Comparison of ENCODE assay signal across 8 cellular contexts in the genomic region with DNA sequence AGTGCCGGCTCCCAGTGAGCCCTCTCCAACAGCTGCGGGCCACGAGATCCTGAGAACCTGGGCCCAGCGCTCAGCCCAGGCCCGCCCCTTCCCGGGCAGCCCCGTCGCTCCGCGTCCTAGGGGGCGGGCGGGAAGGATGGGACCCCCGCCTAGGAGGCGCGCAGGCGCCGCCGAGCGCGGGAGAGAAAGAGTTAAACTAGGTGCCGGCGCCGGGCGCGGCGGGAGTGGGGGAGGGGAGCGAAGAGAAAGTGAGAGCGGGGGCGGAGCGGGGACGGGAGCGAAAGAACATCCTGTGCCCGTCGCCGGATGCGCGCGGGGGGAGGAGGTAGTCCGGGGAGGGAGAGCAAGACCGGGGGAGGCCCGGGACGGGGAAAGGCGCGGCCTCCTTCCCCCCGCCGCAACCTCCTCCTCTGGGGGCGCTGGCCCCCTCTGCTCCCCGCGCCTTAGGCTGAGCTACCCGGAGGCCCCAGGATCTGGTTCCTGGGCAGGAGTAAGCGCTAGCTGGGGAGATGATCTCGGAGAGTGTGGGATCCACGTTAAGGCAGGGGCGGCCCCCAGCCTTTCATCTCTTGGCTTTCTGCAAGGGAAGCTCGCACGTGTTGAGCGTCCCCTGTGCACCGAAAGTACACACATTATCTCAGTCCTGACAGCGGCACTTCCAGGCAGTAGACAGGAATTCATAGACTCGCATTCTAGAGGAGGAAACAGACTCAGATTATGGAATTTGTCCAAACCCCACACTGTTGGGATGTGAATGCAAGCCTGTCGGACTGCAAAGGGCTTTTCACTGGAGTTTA. TPM values are rescaled to one million over a fixed set of nuclear protein-coding genes. Genes with fewer than 3 reads are reported as not detected.
DNase-seq lines count a peak whose midpoint lies in the region; ATAC-seq, FAIRE-seq and TF ChIP-seq lines count a peak whose summit lies in the region.

No MANE protein-coding gene starts in this region.

- H3K27ac Mint-ChIP-seq in astrocyte (ENCODE audit: unreplicated experiment): peak overlapping the region; percentile 96

- H3K79me2 ChIP-seq in astrocyte (ENCODE audit: insufficient read depth, low read length): no peaks in the 10 kb centered on the region

- peaks cover 24% of the 10 kb centered on the region for H3K27me3 Mint-ChIP-seq in astrocyte (ENCODE audit: low read depth, unreplicated experiment)

- peak overlapping the region; percentile 86 for H3K4me3 Mint-ChIP-seq in astrocyte (ENCODE audit: unreplicated experiment)

- TF ChIP-seq POLR2A in GM10847 (IDR thresholded peaks at IDR 0.05; ENCODE audit: extremely low read depth, insufficient read length): peak; percentile 31

- peak; percentile 86 for ATAC-seq in aorta (ENCODE audit: low FRiP score)

- H4K20me1 ChIP-seq in astrocyte (ENCODE audit: insufficient read depth, low read length): no peaks in the 10 kb centered on the region

- H3K9me3 ChIP-seq in HEK293 (ENCODE audit: control insufficient read depth, insufficient read depth, low read depth, low read length): no peaks in the 10 kb centered on the region
- no peaks in the 10 kb centered on the region for H3K9me3 ChIP-seq in astrocyte (ENCODE audit: insufficient read depth, low read depth, low read length)
- no peaks in the 10 kb centered on the region for H3K9me3 ChIP-seq in aorta (ENCODE audit: control insufficient read depth, low read length)

- 0 to 1% methylated on average over 47 to 61 of the region's 61 CpGs for WGBS in aorta, 2 donors

- peak; percentile 88 for TF ChIP-seq CTCF in HEK293 (tag by site-specific recombination; IDR thresholded peaks at IDR 0.05)
- no peak for TF ChIP-seq CTCF in astrocyte (IDR thresholded peaks at IDR 0.05; ENCODE audit: insufficient read depth, low read depth, low read length)

- no peaks in the 10 kb centered on the region for H3K36me3 Mint-ChIP-seq in astrocyte (ENCODE audit: low read depth, unreplicated experiment)

- H3K4me3 ChIP-seq in HEK293 (ENCODE audit: low read depth, low read length) (peak overlapping the region; percentile 68), astrocyte (ENCODE audit: insufficient read depth, low read depth, low read length) (peak overlapping the region; percentile 64), aorta (ENCODE audit: low read length in 2 of 2) (peak overlapping the region; percentile 46)

- CTCF ChIA-PET in HEK293 (lab: Yijun Ruan, JAX): interaction anchor here (0.6 to 4.2 kb wide), 8 partner anchors 46 to 430 kb away, joined by 3 to 39 read pairs (median 4); no protein-coding TSS in a partner anchor

- H3K36me3 ChIP-seq in HEK293 (ENCODE audit: control insufficient read depth in 2 of 2, insufficient read depth in 1 of 2, low read length in 2 of 2) (no peaks in the 10 kb centered on the region), astrocyte (ENCODE audit: insufficient read depth, low read length) (no peaks in the 10 kb centered on the region), aorta (ENCODE audit: control insufficient read depth in 1 of 2, insufficient read depth in 2 of 2, low read length in 1 of 2) (no peaks in the 10 kb centered on the region)

- peak overlapping the region; percentile 79 for H3K27ac ChIP-seq in HEK293 (ENCODE audit: extremely low read depth, low read depth, low read length)
- H3K27ac ChIP-seq in astrocyte (ENCODE audit: low read depth, low read length): peak overlapping the region; percentile 70
- H3K27ac ChIP-seq in aorta (ENCODE audit: low read depth in 1 of 2, low read length in 2 of 2): peak overlapping the region; percentile 97 to 98

- no peaks in the 10 kb centered on the region for H3K9me3 Mint-ChIP-seq in astrocyte (ENCODE audit: unreplicated experiment)

- H2AFZ ChIP-seq in astrocyte (ENCODE audit: low read depth, low read length): peak overlapping the region; percentile 85

- POLR2A ChIA-PET in HEK293 (lab: Yijun Ruan, JAX): interaction anchor here (0.6 to 1.5 kb wide), 6 partner anchors 43 to 925 kb away, joined by 3 to 5 read pairs (median 3); a partner anchor contains a TSS

- peaks cover 20% of the 10 kb centered on the region for H3K4me1 Mint-ChIP-seq in astrocyte (ENCODE audit: low read depth, unreplicated experiment)

- DNase-seq in NCI-H1048 (lab: John Stamatoyannopoulos, UW) (peak; percentile 22), T-helper 22 cell (ENCODE audit: low read depth) (peak; percentile 81), astrocyte (ENCODE audit: low read depth) (peak; percentile 81), hepatic stellate cell (ENCODE audit: low spot score) (peak; percentile 91), renal cortical epithelial cell (ENCODE audit: low read depth) (peak; percentile 82), aorta (peak; percentile 96 to 99)

- FAIRE-seq in astrocyte (lab: Jason Lieb, UNC): no peak

- H3K9ac ChIP-seq in astrocyte (ENCODE audit: low read length): peak overlapping the region; percentile 83

- H3K4me2 ChIP-seq in astrocyte (ENCODE audit: low read length): peak overlapping the region; percentile 88

- H3K4me1 ChIP-seq in HEK293 (ENCODE audit: control insufficient read depth, insufficient read depth, low read length) (peaks cover 13% of the 10 kb centered on the region), astrocyte (ENCODE audit: insufficient read depth, low read length) (peaks cover 26% of the 10 kb centered on the region), aorta (ENCODE audit: control insufficient read depth in 1 of 2, insufficient read depth in 2 of 2, low read length in 2 of 2) (peaks cover 5 to 6% of the 10 kb centered on the region in 2 donors)

- H3K27me3 ChIP-seq in astrocyte (ENCODE audit: insufficient read depth, low read length) (no peaks in the 10 kb centered on the region), aorta (ENCODE audit: control insufficient read depth in 1 of 2, insufficient read depth in 2 of 2, low read length in 1 of 2) (no peaks in the 10 kb centered on the region)

- intact Hi-C loops in aorta (cut with DNase I): loop anchor here in 1 of 2 donors (2.0 kb wide), 1 partner anchor 43 kb away; a partner anchor contains a TSS

TF ChIP-seq in HEK293, 187 proteins besides CTCF, POLR2A, EP300 and RAD21 (continues in another document):
- TF ChIP-seq ZNF48 (tag by site-specific recombination; IDR thresholded peaks at IDR 0.05) (no peak), ZNF596 (tag by site-specific recombination; IDR thresholded peaks at IDR 0.05) (no peak), ZNF174 (tag by site-specific recombination; IDR thresholded peaks at IDR 0.05) (no peak), ZNF654 (tag by site-specific recombination; IDR thresholded peaks at IDR 0.05; ENCODE audit: low read depth) (0 out of 2 replicates have a peak, but pooled peaks have one; percentile 3), ZNF600 (tag by site-specific recombination; IDR thresholded peaks at IDR 0.05) (0 out of 2 replicates have a peak, but pooled peaks have one; percentile 36), ZBTB1 (tag by site-specific recombination; IDR thresholded peaks at IDR 0.05) (no peak), ZNF843 (tag by site-specific recombination; IDR thresholded peaks at IDR 0.05) (peak; percentile 72), SCRT2 (tag by site-specific recombination; IDR thresholded peaks at IDR 0.05) (peak; percentile 97), ZNF776 (tag by site-specific recombination; IDR thresholded peaks at IDR 0.05; ENCODE audit: borderline replicate concordance) (no peak)
- TF ChIP-seq, protein P1, sequence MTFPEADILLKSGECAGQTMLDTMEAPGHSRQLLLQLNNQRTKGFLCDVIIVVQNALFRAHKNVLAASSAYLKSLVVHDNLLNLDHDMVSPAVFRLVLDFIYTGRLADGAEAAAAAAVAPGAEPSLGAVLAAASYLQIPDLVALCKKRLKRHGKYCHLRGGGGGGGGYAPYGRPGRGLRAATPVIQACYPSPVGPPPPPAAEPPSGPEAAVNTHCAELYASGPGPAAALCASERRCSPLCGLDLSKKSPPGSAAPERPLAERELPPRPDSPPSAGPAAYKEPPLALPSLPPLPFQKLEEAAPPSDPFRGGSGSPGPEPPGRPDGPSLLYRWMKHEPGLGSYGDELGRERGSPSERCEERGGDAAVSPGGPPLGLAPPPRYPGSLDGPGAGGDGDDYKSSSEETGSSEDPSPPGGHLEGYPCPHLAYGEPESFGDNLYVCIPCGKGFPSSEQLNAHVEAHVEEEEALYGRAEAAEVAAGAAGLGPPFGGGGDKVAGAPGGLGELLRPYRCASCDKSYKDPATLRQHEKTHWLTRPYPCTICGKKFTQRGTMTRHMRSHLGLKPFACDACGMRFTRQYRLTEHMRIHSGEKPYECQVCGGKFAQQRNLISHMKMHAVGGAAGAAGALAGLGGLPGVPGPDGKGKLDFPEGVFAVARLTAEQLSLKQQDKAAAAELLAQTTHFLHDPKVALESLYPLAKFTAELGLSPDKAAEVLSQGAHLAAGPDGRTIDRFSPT (tag by site-specific recombination; IDR thresholded peaks at IDR 0.05): peak; percentile 96
- TF ChIP-seq, protein P2, sequence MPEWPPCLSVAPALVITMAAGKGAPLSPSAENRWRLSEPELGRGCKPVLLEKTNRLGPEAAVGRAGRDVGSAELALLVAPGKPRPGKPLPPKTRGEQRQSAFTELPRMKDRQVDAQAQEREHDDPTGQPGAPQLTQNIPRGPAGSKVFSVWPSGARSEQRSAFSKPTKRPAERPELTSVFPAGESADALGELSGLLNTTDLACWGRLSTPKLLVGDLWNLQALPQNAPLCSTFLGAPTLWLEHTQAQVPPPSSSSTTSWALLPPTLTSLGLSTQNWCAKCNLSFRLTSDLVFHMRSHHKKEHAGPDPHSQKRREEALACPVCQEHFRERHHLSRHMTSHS (tag by site-specific recombination; IDR thresholded peaks at IDR 0.05): no peak
- TF ChIP-seq, protein P3, sequence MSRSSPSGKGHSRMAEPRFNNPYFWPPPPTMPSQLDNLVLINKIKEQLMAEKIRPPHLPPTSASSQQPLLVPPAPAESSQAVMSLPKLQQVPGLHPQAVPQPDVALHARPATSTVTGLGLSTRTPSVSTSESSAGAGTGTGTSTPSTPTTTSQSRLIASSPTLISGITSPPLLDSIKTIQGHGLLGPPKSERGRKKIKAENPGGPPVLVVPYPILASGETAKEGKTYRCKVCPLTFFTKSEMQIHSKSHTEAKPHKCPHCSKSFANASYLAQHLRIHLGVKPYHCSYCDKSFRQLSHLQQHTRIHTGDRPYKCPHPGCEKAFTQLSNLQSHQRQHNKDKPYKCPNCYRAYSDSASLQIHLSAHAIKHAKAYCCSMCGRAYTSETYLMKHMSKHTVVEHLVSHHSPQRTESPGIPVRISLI (tag by site-specific recombination; IDR thresholded peaks at IDR 0.05): no peak

RNA-seq across cellular contexts. Expression of a gene that starts 4.9 kb away (rescaled TPM):
- total RNA-seq in astrocyte (0.25 TPM in 1 of 2 replicates, not detected in the other), renal cortical epithelial cell (0.35 and 0.87 TPM in 2 replicates), aorta (1 to 10 TPM in 1 of 2 donors, under 1 TPM in 1; 0.52 to 1.4 TPM)
- polyA plus RNA-seq in aorta: 1 to 10 TPM in 1 of 2 donors, under 1 TPM in 1; 0.25 to 6.4 TPM

RNA-seq across cellular contexts. Expression of a gene that starts 43.2 kb away (rescaled TPM):
- total RNA-seq in astrocyte (4.2 and 4.6 TPM in 2 replicates), renal cortical epithelial cell (20.0 and 146 TPM in 2 replicates), aorta (10 to 100 TPM; 25.1 to 96.1 TPM)
- 100 to 1,000 TPM in 1 of 2 donors, 10 to 100 TPM in 1; 79.2 to 102 TPM for polyA plus RNA-seq in aorta

RNA-seq across cellular contexts. Expression of a gene that starts 44.5 kb away (rescaled TPM):
- total RNA-seq in astrocyte (not detected in 2 replicates), renal cortical epithelial cell (not detected in 2 replicates), aorta (not detected)
- polyA plus RNA-seq in aorta: not detected

RNA-seq across cellular contexts. Expression of a gene that starts 48.9 kb away (rescaled TPM):
- total RNA-seq in astrocyte (not detected in 2 replicates), renal cortical epithelial cell (not detected in 2 replicates), aorta (not detected)
- polyA plus RNA-seq in aorta: not detected

Comparison
In these comparisons a context has a peak if more than half of its experiments do, and no peak if none do; other contexts are left out.
1. Peak in every context shown above with its lines: DNase-seq, ATAC-seq, H3K4me3 ChIP-seq and H3K27ac ChIP-seq.
2. DNase-seq: peak in every context shown above with its lines; median percentile 98 in aorta; 91 in hepatic stellate cell; 82 in renal cortical epithelial cell; 81 in T-helper 22 cell; 81 in astrocyte; 22 in NCI-H1048.